1 cellular context compared by ENCODE assay signal in the genomic region with DNA sequence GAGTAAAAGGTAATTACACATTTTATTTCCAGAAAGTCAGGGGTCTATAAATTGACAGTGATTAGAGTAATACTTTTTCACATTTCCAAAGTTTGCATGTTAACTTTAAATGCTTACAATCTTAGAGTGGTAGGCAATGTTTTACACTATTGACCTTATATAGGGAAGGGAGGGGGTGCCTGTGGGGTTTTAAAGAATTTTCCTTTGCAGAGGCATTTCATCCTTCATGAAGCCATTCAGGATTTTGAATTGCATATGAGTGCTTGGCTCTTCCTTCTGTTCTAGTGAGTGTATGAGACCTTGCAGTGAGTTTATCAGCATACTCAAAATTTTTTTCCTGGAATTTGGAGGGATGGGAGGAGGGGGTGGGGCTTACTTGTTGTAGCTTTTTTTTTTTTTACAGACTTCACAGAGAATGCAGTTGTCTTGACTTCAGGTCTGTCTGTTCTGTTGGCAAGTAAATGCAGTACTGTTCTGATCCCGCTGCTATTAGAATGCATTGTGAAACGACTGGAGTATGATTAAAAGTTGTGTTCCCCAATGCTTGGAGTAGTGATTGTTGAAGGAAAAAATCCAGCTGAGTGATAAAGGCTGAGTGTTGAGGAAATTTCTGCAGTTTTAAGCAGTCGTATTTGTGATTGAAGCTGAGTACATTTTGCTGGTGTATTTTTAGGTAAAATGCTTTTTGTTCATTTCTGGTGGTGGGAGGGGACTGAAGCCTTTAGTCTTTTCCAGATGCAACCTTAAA.
TF ChIP-seq lines count a peak whose summit lies in the region.

No MANE protein-coding gene starts in this region.

TF ChIP-seq in K562, 482 proteins besides CTCF, POLR2A, EP300 and RAD21 (continued from another document and continues in another):
- TF ChIP-seq ZNF592 (IDR thresholded peaks at IDR 0.05): no peak
- TF ChIP-seq ELF2 (CRISPR knock-in tag; IDR thresholded peaks at IDR 0.05): peak; percentile 50
- no peak for TF ChIP-seq ARNT (IDR thresholded peaks at IDR 0.05)
- TF ChIP-seq ZNF431 (CRISPR knock-in tag; IDR thresholded peaks at IDR 0.05): no peak; the same call in 1 of the 2 replicates
- TF ChIP-seq SRF (CRISPR knock-in tag; IDR thresholded peaks at IDR 0.05): peak in 1 of 2 experiments; percentile 78; a peak in 2 of 4 replicates
- no peak for TF ChIP-seq ZC3H11A (IDR thresholded peaks at IDR 0.05; ENCODE audit: low read depth, low read length)
- TF ChIP-seq HNRNPK (IDR thresholded peaks at IDR 0.05; ENCODE audit: low read depth, low read length, poor library complexity, severe bottlenecking): peak; percentile 19
- TF ChIP-seq, protein P1, sequence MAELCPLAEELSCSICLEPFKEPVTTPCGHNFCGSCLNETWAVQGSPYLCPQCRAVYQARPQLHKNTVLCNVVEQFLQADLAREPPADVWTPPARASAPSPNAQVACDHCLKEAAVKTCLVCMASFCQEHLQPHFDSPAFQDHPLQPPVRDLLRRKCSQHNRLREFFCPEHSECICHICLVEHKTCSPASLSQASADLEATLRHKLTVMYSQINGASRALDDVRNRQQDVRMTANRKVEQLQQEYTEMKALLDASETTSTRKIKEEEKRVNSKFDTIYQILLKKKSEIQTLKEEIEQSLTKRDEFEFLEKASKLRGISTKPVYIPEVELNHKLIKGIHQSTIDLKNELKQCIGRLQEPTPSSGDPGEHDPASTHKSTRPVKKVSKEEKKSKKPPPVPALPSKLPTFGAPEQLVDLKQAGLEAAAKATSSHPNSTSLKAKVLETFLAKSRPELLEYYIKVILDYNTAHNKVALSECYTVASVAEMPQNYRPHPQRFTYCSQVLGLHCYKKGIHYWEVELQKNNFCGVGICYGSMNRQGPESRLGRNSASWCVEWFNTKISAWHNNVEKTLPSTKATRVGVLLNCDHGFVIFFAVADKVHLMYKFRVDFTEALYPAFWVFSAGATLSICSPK (IDR thresholded peaks at IDR 0.05; ENCODE audit: borderline replicate concordance): no peak
- TF ChIP-seq RBM15 (IDR thresholded peaks at IDR 0.05; ENCODE audit: insufficient read depth, low read length): no peak
- TF ChIP-seq, protein P2, sequence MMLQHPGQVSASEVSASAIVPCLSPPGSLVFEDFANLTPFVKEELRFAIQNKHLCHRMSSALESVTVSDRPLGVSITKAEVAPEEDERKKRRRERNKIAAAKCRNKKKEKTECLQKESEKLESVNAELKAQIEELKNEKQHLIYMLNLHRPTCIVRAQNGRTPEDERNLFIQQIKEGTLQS (IDR thresholded peaks at IDR 0.05): no peak
- TF ChIP-seq, protein P2 (CRISPR knock-in tag; conservative IDR thresholded peaks at IDR 0.05): 0 out of 2 replicates have a peak, but pooled peaks have one; percentile 14
- peak in 1 of 3 experiments; percentile 2 for TF ChIP-seq YY1 (IDR thresholded peaks at IDR 0.05; ENCODE audit: borderline replicate concordance in 1 of 3, control insufficient read depth in 1 of 3, extremely low read depth in 1 of 3, insufficient read depth in 3 of 3, insufficient read length in 1 of 3, insufficient replicate concordance in 2 of 3, low read depth in 1 of 3, low read length in 2 of 3)
- no peak for TF ChIP-seq NFRKB (IDR thresholded peaks at IDR 0.05; ENCODE audit: low read depth)
- TF ChIP-seq RUNX1 (IDR thresholded peaks at IDR 0.05; ENCODE audit: low read depth): no peak
- TF ChIP-seq RBM17 (IDR thresholded peaks at IDR 0.05; ENCODE audit: borderline replicate concordance, low read depth, low read length): no peak
- peak; percentile 58 for TF ChIP-seq CHD2 (IDR thresholded peaks at IDR 0.05; ENCODE audit: low read depth, low read length)
- TF ChIP-seq ZNF239 (CRISPR knock-in tag; IDR thresholded peaks at IDR 0.05): no peak
- TF ChIP-seq MEIS2 (IDR thresholded peaks at IDR 0.05; ENCODE audit: partially characterized antibody): peak; percentile 16
- TF ChIP-seq, protein P3, sequence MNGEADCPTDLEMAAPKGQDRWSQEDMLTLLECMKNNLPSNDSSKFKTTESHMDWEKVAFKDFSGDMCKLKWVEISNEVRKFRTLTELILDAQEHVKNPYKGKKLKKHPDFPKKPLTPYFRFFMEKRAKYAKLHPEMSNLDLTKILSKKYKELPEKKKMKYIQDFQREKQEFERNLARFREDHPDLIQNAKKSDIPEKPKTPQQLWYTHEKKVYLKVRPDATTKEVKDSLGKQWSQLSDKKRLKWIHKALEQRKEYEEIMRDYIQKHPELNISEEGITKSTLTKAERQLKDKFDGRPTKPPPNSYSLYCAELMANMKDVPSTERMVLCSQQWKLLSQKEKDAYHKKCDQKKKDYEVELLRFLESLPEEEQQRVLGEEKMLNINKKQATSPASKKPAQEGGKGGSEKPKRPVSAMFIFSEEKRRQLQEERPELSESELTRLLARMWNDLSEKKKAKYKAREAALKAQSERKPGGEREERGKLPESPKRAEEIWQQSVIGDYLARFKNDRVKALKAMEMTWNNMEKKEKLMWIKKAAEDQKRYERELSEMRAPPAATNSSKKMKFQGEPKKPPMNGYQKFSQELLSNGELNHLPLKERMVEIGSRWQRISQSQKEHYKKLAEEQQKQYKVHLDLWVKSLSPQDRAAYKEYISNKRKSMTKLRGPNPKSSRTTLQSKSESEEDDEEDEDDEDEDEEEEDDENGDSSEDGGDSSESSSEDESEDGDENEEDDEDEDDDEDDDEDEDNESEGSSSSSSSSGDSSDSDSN (IDR thresholded peaks at IDR 0.05; ENCODE audit: borderline replicate concordance in 1 of 2, low read depth in 2 of 2, low read length in 2 of 2): no peak
- TF ChIP-seq FOXM1 (IDR thresholded peaks at IDR 0.05; ENCODE audit: low read depth): no peak
- TF ChIP-seq FOXM1 (CRISPR knock-in tag; IDR thresholded peaks at IDR 0.05; ENCODE audit: low read depth): no peak; the same call in 1 of the 2 replicates
- TF ChIP-seq FOXA3 (CRISPR knock-in tag; conservative IDR thresholded peaks at IDR 0.05 in 1 of 2, IDR thresholded peaks at IDR 0.05 in 1 of 2): no peak; a peak in 1 of 4 replicates
- TF ChIP-seq THAP12 (CRISPR knock-in tag; IDR thresholded peaks at IDR 0.05): peak; percentile 52
- no peak for TF ChIP-seq KAT8 (IDR thresholded peaks at IDR 0.05; ENCODE audit: low read depth)
- peak; percentile 86 for TF ChIP-seq FOXO4 (CRISPR knock-in tag; IDR thresholded peaks at IDR 0.05)
- TF ChIP-seq U2AF1 (optimal IDR thresholded peaks at IDR 0.05; ENCODE audit: low read depth, low read length): peak; percentile 86
- TF ChIP-seq PHB2 (IDR thresholded peaks at IDR 0.05; ENCODE audit: low read depth): no peak
- TF ChIP-seq ZNF584 (CRISPR knock-in tag; IDR thresholded peaks at IDR 0.05; ENCODE audit: low read depth): no peak
- TF ChIP-seq ZNF79 (CRISPR knock-in tag; IDR thresholded peaks at IDR 0.05; ENCODE audit: low read depth): no peak
- no peak for TF ChIP-seq CHD4 (IDR thresholded peaks at IDR 0.05; ENCODE audit: insufficient read depth, insufficient replicate concordance, low read depth, low read length, poor library complexity, severe bottlenecking)
- TF ChIP-seq PYGO2 (tag; IDR thresholded peaks at IDR 0.05): no peak
- no peak for TF ChIP-seq SREBF1 (IDR thresholded peaks at IDR 0.05; ENCODE audit: borderline replicate concordance, low read depth, low read length)
- peak; percentile 96 for TF ChIP-seq THRB (CRISPR knock-in tag; conservative IDR thresholded peaks at IDR 0.05)
- TF ChIP-seq ZNF354B (CRISPR knock-in tag; IDR thresholded peaks at IDR 0.05): peak; percentile 55; the same call in 1 of the 2 replicates
- 0 out of 2 replicates have a peak, but pooled peaks have one; percentile 55 for TF ChIP-seq SRSF9 (IDR thresholded peaks at IDR 0.05; ENCODE audit: borderline replicate concordance, low read depth, low read length)
- no peak for TF ChIP-seq NFE2L1 (tag; IDR thresholded peaks at IDR 0.05; ENCODE audit: borderline replicate concordance, low read depth)
- TF ChIP-seq, protein P4, sequence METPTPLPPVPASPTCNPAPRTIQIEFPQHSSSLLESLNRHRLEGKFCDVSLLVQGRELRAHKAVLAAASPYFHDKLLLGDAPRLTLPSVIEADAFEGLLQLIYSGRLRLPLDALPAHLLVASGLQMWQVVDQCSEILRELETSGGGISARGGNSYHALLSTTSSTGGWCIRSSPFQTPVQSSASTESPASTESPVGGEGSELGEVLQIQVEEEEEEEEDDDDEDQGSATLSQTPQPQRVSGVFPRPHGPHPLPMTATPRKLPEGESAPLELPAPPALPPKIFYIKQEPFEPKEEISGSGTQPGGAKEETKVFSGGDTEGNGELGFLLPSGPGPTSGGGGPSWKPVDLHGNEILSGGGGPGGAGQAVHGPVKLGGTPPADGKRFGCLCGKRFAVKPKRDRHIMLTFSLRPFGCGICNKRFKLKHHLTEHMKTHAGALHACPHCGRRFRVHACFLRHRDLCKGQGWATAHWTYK (CRISPR knock-in tag; IDR thresholded peaks at IDR 0.05): peak; percentile 60
- TF ChIP-seq BMI1 (IDR thresholded peaks at IDR 0.05; ENCODE audit: low read length): no peak
- TF ChIP-seq TAF1 (IDR thresholded peaks at IDR 0.05; ENCODE audit: control insufficient read depth, extremely low read depth, insufficient read depth, low read length, severe bottlenecking): peak; percentile 43
- TF ChIP-seq PML (IDR thresholded peaks at IDR 0.05; ENCODE audit: low read length): peak; percentile 38
- peak in 1 of 2 experiments; percentile 63; a peak in 3 of 4 replicates for TF ChIP-seq TEAD1 (CRISPR knock-in tag; IDR thresholded peaks at IDR 0.05)
- TF ChIP-seq, protein P5, sequence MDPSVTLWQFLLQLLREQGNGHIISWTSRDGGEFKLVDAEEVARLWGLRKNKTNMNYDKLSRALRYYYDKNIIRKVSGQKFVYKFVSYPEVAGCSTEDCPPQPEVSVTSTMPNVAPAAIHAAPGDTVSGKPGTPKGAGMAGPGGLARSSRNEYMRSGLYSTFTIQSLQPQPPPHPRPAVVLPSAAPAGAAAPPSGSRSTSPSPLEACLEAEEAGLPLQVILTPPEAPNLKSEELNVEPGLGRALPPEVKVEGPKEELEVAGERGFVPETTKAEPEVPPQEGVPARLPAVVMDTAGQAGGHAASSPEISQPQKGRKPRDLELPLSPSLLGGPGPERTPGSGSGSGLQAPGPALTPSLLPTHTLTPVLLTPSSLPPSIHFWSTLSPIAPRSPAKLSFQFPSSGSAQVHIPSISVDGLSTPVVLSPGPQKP (CRISPR knock-in tag; IDR thresholded peaks at IDR 0.05): no peak
- no peak for TF ChIP-seq ZNF143 (CRISPR knock-in tag; IDR thresholded peaks at IDR 0.05)
